1 cellular context compared by ENCODE assay signal in the genomic region with DNA sequence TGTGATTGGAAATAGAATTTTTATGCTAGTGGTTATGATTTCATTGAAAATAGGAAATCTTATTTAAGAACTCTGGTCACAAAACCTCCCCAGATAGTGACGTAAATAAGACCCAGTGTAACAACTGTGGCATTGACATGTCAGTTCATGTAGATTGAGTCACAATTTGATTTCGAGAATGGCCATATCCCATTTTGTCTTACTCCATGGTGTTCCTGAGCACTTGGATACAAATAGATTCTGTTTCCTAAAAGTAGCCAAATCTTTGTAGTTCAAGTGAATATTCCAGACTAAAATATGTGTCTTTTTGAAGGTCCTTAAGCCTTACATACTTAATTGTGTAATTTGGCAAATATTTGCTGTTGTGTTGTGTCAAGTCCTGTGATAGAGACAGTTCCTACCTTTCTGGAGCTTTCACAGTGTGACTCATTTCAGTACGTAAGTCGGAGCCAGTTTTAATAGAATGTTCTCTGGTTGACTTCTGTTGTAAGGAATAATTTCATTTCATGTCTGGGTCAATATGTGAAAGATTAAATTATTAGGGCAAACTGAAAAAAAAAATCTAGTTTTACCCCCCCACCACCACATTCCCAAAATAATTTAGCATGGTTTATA.
TF ChIP-seq lines count a peak whose summit lies in the region.

No MANE protein-coding gene starts in this region.

TF ChIP-seq in H1, 55 proteins besides CTCF, POLR2A, EP300 and RAD21 (continued from another document):
- TF ChIP-seq CHD7 (IDR thresholded peaks at IDR 0.05; ENCODE audit: insufficient replicate concordance, low read length): no peak
